ENCODE assay signal across 23 cellular contexts in the genomic region with DNA sequence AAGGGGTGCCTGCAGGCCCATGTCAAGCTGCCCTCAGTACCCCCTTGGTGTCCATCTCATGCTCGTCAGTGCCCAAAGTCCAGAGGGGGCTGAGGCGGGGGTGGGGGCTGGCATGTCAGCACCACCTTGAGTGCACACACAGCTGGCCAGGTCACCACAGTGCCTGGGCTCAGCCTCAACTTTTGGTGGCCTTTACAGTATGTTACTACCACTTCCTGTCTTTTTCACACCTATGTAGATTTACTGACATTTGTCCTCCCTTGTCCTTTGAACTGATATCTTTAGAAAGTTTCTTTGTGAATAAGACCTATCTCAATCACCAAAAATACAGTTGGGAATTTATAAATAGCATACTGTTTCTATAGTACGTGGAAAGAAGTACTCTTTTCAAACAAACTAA. TPM values are rescaled to one million over a fixed set of nuclear protein-coding genes. Genes with fewer than 3 reads are reported as not detected.
A peak's percentile ranks its signal among the peaks of the same experiment; 100 is the strongest.
DNase-seq lines count a peak whose midpoint lies in the region; ATAC-seq and TF ChIP-seq lines count a peak whose summit lies in the region.
"Had no signal": no experiment of that assay in that cellular context is flagged by ENCODE, and none has a peak within 500 bp of the region (broad histone marks: within the 10 kb centered on the region; RNA-seq: fewer than 3 reads in every experiment).

No MANE protein-coding gene starts in this region.

- no peak overlapping the region for H2BK5ac ChIP-seq in mesendoderm (ENCODE audit: low read length)

- TF ChIP-seq CTCF in right atrium auricular region (IDR thresholded peaks at IDR 0.05) (no peak), GM13976 (IDR thresholded peaks at IDR 0.05; ENCODE audit: borderline replicate concordance, control extremely low read depth, extremely low read depth, insufficient read depth, missing control alignments) (no peak)

- H3K9ac ChIP-seq in mesendoderm (ENCODE audit: low read length) (no peak overlapping the region), Karpas-422 (ENCODE audit: low read length) (no peak overlapping the region)
- H3K9ac ChIP-seq: BLaER1 treated with 17β-estradiol and CSF1 and Interleukin-3, amounts not matched to agents 10 nM and 100 nM had no signal

- H3K79me2 ChIP-seq in mesendoderm (ENCODE audit: control insufficient read depth, insufficient read depth, low read length) = no peaks in the 10 kb centered on the region
- H3K79me2 ChIP-seq in Karpas-422 (ENCODE audit: low read length) = no peaks in the 10 kb centered on the region

- no peak overlapping the region for H3K18ac ChIP-seq in mesendoderm (ENCODE audit: low read length)

- H3K4me3 ChIP-seq in right atrium auricular region = no peak overlapping the region
- no peak overlapping the region for H3K4me3 ChIP-seq in mesendoderm (ENCODE audit: low read length)
- H3K4me3 ChIP-seq in Karpas-422 (ENCODE audit: low read length) = no peak overlapping the region
- H3K4me3 ChIP-seq: A549; BLaER1 treated with 17β-estradiol and CSF1 and Interleukin-3, amounts not matched to agents 10 nM and 100 nM had no signal

- no peaks in the 10 kb centered on the region for H3K36me3 ChIP-seq in right atrium auricular region
- no peaks in the 10 kb centered on the region for H3K36me3 ChIP-seq in mesendoderm (ENCODE audit: control insufficient read depth, insufficient read depth, low read length)
- no peaks in the 10 kb centered on the region for H3K36me3 ChIP-seq in Karpas-422 (ENCODE audit: insufficient read depth, low read length)
- H3K36me3 ChIP-seq: BE2C had no signal

- no peaks in the 10 kb centered on the region for H3K9me2 ChIP-seq in Karpas-422 (replicated peaks; ENCODE audit: insufficient read depth, low read length)

- no peak overlapping the region for H2BK120ac ChIP-seq in mesendoderm (ENCODE audit: low read depth, low read length)

- no peak overlapping the region for H4K8ac ChIP-seq in mesendoderm (ENCODE audit: low read depth, low read length)

- H3K4ac ChIP-seq in mesendoderm (ENCODE audit: low read depth, low read length) = no peak overlapping the region

- DNase-seq in Right ventricle myocardium inferior (ENCODE audit: missing footprints) (peak; percentile 9), right atrium auricular region (ENCODE audit: low spot score) (no peak), mesendoderm (peak; percentile 16), GM13976 (ENCODE audit: low spot score) (no peak), Karpas-422 (no peak), SKM-1 (lab: John Stamatoyannopoulos, UW; ENCODE audit: unreplicated experiment) (no peak)
- DNase-seq: 8988T; ACHN; AML-193; BE2C; CD4-positive, alpha-beta T cell; CD8-positive, alpha-beta memory T cell; DMS 273 treated with DMSO at 0.1 percent for 48 hours; DMS79; GF-D8; H7; HCEC 1CT had no signal

- no peak overlapping the region for H4K5ac ChIP-seq in mesendoderm (ENCODE audit: low read length)

- in situ Hi-C loops in GM13976 (cut with MboI; ENCODE audit: low sequenced_read_pairs, unreplicated experiment) = no loop called here

- no peak overlapping the region for H2AFZ ChIP-seq in Karpas-422 (ENCODE audit: low read length)

- H3K27ac ChIP-seq in right atrium auricular region (no peak overlapping the region), mesendoderm (ENCODE audit: low read depth, low read length) (no peak overlapping the region), Karpas-422 (ENCODE audit: low read length) (no peak overlapping the region)
- H3K27ac ChIP-seq: A549; BLaER1 treated with 17β-estradiol and CSF1 and Interleukin-3, amounts not matched to agents 10 nM and 100 nM had no signal

- no peaks in the 10 kb centered on the region for H3K27me3 ChIP-seq in right atrium auricular region
- no peaks in the 10 kb centered on the region for H3K27me3 ChIP-seq in mesendoderm (ENCODE audit: insufficient read depth, low read length, poor library complexity)
- H3K27me3 ChIP-seq in Karpas-422 (ENCODE audit: low read length) = no peaks in the 10 kb centered on the region
- H3K27me3 ChIP-seq: BE2C; BLaER1 treated with 17β-estradiol and CSF1 and Interleukin-3, amounts not matched to agents 10 nM and 100 nM had no signal

- intact Hi-C loops in Right ventricle myocardium inferior (cut with DNase I) = no loop called here

- H3K9me3 ChIP-seq in right atrium auricular region (no peaks in the 10 kb centered on the region), Karpas-422 (ENCODE audit: low read length) (no peaks in the 10 kb centered on the region)
- H3K9me3 ChIP-seq: A549, BE2C had no signal

- H3K4me2 ChIP-seq in mesendoderm (ENCODE audit: low read length) = no peak overlapping the region
- no peak overlapping the region for H3K4me2 ChIP-seq in Karpas-422 (ENCODE audit: low read depth, low read length, poor library complexity, severe bottlenecking)
- H3K4me2 ChIP-seq: A549; BLaER1 treated with 17β-estradiol and CSF1 and Interleukin-3, amounts not matched to agents 10 nM and 100 nM had no signal

- H4K20me1 ChIP-seq in Karpas-422 (ENCODE audit: insufficient read depth, low read depth, low read length) = no peaks in the 10 kb centered on the region
- H4K20me1 ChIP-seq: BLaER1 treated with 17β-estradiol and CSF1 and Interleukin-3, amounts not matched to agents 10 nM and 100 nM had no signal

- no peaks in the 10 kb centered on the region for H3K4me1 ChIP-seq in right atrium auricular region
- no peaks in the 10 kb centered on the region for H3K4me1 ChIP-seq in mesendoderm (ENCODE audit: control insufficient read depth, low read depth, low read length)
- H3K4me1 ChIP-seq in Karpas-422 (ENCODE audit: low read length) = no peaks in the 10 kb centered on the region
- H3K4me1 ChIP-seq: A549; BE2C; BLaER1 treated with 17β-estradiol and CSF1 and Interleukin-3, amounts not matched to agents 10 nM and 100 nM had no signal

- H3K56ac ChIP-seq in mesendoderm (ENCODE audit: low read length) = no peak overlapping the region

- ATAC-seq in Right ventricle myocardium inferior (no peak), HG03378 (IDR thresholded peaks at IDR 0.05; ENCODE audit: unreplicated experiment) (peak; percentile 57)
- ATAC-seq: A549 had no signal

- H2AK5ac ChIP-seq in mesendoderm (ENCODE audit: low read length) = no peak overlapping the region

- H2BK15ac ChIP-seq in mesendoderm (replicated peaks; ENCODE audit: low read depth) = no peak overlapping the region

- H3K79me1 ChIP-seq in mesendoderm (ENCODE audit: low read length) = no peaks in the 10 kb centered on the region

- H3K23ac ChIP-seq in mesendoderm (ENCODE audit: low read length) = no peak overlapping the region

- no CpG with 5 or more reads among the region's 3 CpGs for WGBS in mesendoderm (ENCODE audit: extremely low coverage, insufficient coverage, low lambda C conversion rate)

RNA-seq across cellular contexts. Expression of gene NPNT, which starts 58.7 kb away (rescaled TPM):
- total RNA-seq in Right ventricle myocardium inferior = 4.7 TPM
- total RNA-seq in right atrium auricular region = 10 to 100 TPM in 1 of 2 donors, 1 to 10 TPM in 1; 5.5 to 10.5 TPM
- polyA plus RNA-seq in mesendoderm (2013, experiment 1 of 2) = 0.18 TPM
- polyA plus RNA-seq in mesendoderm (2013, experiment 2 of 2) = 0.07 TPM
- not detected in 2 replicates for total RNA-seq in Karpas-422 (2014; rRNA removed; shearing (Covaris generic); ENCODE audit: low replicate concordance)
- total RNA-seq: CD4-positive, alpha-beta T cell; CD8-positive, alpha-beta memory T cell; Daoy; G401 had no signal
- polyA plus RNA-seq: CD14-positive monocyte; CD8-positive, alpha-beta memory T cell had no signal

Comparison
In these comparisons a context has a peak if more than half of its experiments do, and no peak if none do; other contexts are left out.
1. DNase-seq: peak in Right ventricle myocardium inferior (single experiment) and mesendoderm (single experiment); none in right atrium auricular region (single experiment), GM13976 (single experiment), Karpas-422 (single experiment) and SKM-1 (single experiment).